ENCODE assay signal across 20 cellular contexts in the genomic region with DNA sequence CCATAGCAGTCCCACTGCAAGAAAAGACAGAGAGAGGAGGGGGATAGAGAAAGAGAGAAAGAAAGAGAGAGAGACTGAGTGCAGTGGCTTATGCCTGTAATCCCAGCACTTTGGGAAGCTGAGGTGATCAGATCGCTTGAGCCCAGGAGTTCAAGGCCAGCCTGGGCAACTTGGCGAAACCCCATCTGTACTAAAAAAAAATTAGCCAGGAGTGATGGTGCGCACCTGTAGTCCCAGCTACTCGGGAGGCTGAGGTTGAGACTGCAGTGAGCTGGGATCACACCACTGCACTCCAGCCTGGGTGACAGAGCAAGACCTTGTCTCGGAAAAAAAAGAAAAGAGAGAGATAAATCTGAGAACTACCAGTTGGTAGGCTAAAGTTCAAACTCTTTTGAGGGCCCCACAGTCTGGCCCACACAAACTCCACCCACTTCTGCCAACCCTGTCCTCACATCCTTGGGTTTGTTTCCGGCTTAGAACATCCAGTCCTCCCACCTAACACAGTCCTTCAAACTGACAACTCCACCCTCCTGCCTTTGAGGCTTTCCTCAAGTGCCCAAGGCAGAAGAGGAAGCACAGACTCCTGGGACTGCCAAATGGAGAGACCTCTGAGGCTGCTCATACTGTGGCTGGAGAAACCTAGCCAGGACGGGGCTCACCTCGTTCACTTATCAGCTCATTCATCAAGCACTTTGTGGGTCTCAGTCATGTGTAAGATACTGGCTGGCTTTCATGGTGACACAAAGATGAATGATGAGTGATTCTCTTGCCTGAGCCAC. TPM values are rescaled to one million over a fixed set of nuclear protein-coding genes. Genes with fewer than 3 reads are reported as not detected.
DNase-seq lines count a peak whose midpoint lies in the region; ATAC-seq and TF ChIP-seq lines count a peak whose summit lies in the region.
"Had no signal": no experiment of that assay in that cellular context is flagged by ENCODE, and none has a peak within 500 bp of the region (broad histone marks: within the 10 kb centered on the region; RNA-seq: fewer than 3 reads in every experiment).

No MANE protein-coding gene starts in this region.

- H3K27me3 Mint-ChIP-seq in CD4-positive, alpha-beta memory T cell: no peaks in the 10 kb centered on the region
- H3K27me3 Mint-ChIP-seq in activated CD8-positive, alpha-beta T cell treated with anti-CD3 and anti-CD28 coated beads, Interleukin-2, amount 10 ng/mL, durations not matched to agents 7 days and 5 days (ENCODE audit: low read depth): no peaks in the 10 kb centered on the region
- no peaks in the 10 kb centered on the region for H3K27me3 Mint-ChIP-seq in effector memory CD8-positive, alpha-beta T cell
- H3K27me3 Mint-ChIP-seq: CD4-positive, alpha-beta T cell had no signal

- H3K4me1 ChIP-seq in CD4-positive, alpha-beta memory T cell (ENCODE audit: insufficient read depth, low read length): peaks cover 7% of the 10 kb centered on the region
- no peaks in the 10 kb centered on the region for H3K4me1 ChIP-seq in mucosa of descending colon (ENCODE audit: low read depth)
- H3K4me1 ChIP-seq: heart right ventricle, uterus had no signal

- no peaks in the 10 kb centered on the region for H3K36me3 ChIP-seq in CD4-positive, alpha-beta memory T cell (ENCODE audit: insufficient read depth, low read length)
- H3K36me3 ChIP-seq in mucosa of descending colon (ENCODE audit: low read depth) (no peaks in the 10 kb centered on the region), H7 (replicated peaks; ENCODE audit: control insufficient read depth, insufficient read depth, low read length) (no peaks in the 10 kb centered on the region)
- H3K36me3 ChIP-seq: uterus had no signal

- no peaks in the 10 kb centered on the region for H3K27me3 ChIP-seq in CD4-positive, alpha-beta memory T cell (ENCODE audit: insufficient read depth, low read length)
- no peaks in the 10 kb centered on the region for H3K27me3 ChIP-seq in H7 (ENCODE audit: control insufficient read depth, insufficient read depth, low read length)
- H3K27me3 ChIP-seq: heart right ventricle, uterus had no signal

- H3K27ac Mint-ChIP-seq in CD4-positive, alpha-beta memory T cell: peak overlapping the region in 4 of 7 donors; percentile 6 to 43 (median 32)
- H3K27ac Mint-ChIP-seq in activated CD8-positive, alpha-beta T cell treated with anti-CD3 and anti-CD28 coated beads, Interleukin-2, amount 10 ng/mL, durations not matched to agents 7 days and 5 days: peak overlapping the region; percentile 65
- peak overlapping the region in 1 of 2 donors; percentile 35 for H3K27ac Mint-ChIP-seq in effector memory CD8-positive, alpha-beta T cell
- H3K27ac Mint-ChIP-seq: CD4-positive, alpha-beta T cell; nephron had no signal

- peak; percentile 42 for ATAC-seq in activated CD8-positive, alpha-beta T cell treated with anti-CD3 and anti-CD28 coated beads, Interleukin-2, amount 10 ng/mL, durations not matched to agents 7 days and 5 days
- ATAC-seq in mucosa of descending colon (peak; percentile 28), HG02870 (IDR thresholded peaks at IDR 0.05; ENCODE audit: unreplicated experiment) (no peak)
- no peak for ATAC-seq in effector memory CD8-positive, alpha-beta T cell (replicated peaks)
- ATAC-seq: heart right ventricle, left lobe of liver, right cardiac atrium had no signal

- intact Hi-C loops in CD4-positive, alpha-beta memory T cell (cut with micrococcal nuclease): no loop called here
- intact Hi-C loops in mucosa of descending colon (cut with DNase I, micrococcal nuclease): no loop called here

- H3K36me3 Mint-ChIP-seq in CD4-positive, alpha-beta memory T cell: peaks cover 8% of the 10 kb centered on the region in 2 donors
- peaks cover 10% of the 10 kb centered on the region for H3K36me3 Mint-ChIP-seq in activated CD8-positive, alpha-beta T cell treated with anti-CD3 and anti-CD28 coated beads, Interleukin-2, amount 10 ng/mL, durations not matched to agents 7 days and 5 days (ENCODE audit: low read depth)
- H3K36me3 Mint-ChIP-seq in effector memory CD8-positive, alpha-beta T cell (ENCODE audit: insufficient read depth): no peaks in the 10 kb centered on the region

- DNase-seq in CD4-positive, alpha-beta memory T cell: no peak
- DNase-seq in GF-D8 (lab: John Stamatoyannopoulos, UW) (peak; percentile 47), mucosa of descending colon (no peak), H7 (no peak)
- no peak for DNase-seq in activated CD8-positive, alpha-beta T cell treated with anti-CD3 and anti-CD28 coated beads, Interleukin-2, amount 10 ng/mL, durations not matched to agents 7 days and 5 days
- no peak for DNase-seq in effector memory CD8-positive, alpha-beta T cell
- DNase-seq: amygdala; CD4-positive, alpha-beta T cell; heart right ventricle; Karpas-422; NCI-H1930; NCI-H82; right cardiac atrium; stimulated activated CD4-positive, alpha-beta T cell treated with anti-CD3 and anti-CD28 coated beads, Interleukin-4, amount 100 ng/mL, for 24 hours; T1000; uterus had no signal

- H3K27ac ChIP-seq in CD4-positive, alpha-beta memory T cell (ENCODE audit: low read depth, low read length): no peak overlapping the region
- H3K27ac ChIP-seq: coronary artery, heart right ventricle, uterus had no signal

- H3K9me3 Mint-ChIP-seq in CD4-positive, alpha-beta memory T cell: no peaks in the 10 kb centered on the region
- no peaks in the 10 kb centered on the region for H3K9me3 Mint-ChIP-seq in activated CD8-positive, alpha-beta T cell treated with anti-CD3 and anti-CD28 coated beads, Interleukin-2, amount 10 ng/mL, durations not matched to agents 7 days and 5 days (ENCODE audit: insufficient read depth)
- H3K9me3 Mint-ChIP-seq in effector memory CD8-positive, alpha-beta T cell: no peaks in the 10 kb centered on the region
- H3K9me3 Mint-ChIP-seq: CD4-positive, alpha-beta T cell; nephron had no signal

- peaks cover 2 to 9% (median 7%) of the 10 kb centered on the region in 4 donors for H3K4me1 Mint-ChIP-seq in CD4-positive, alpha-beta memory T cell
- H3K4me1 Mint-ChIP-seq in activated CD8-positive, alpha-beta T cell treated with anti-CD3 and anti-CD28 coated beads, Interleukin-2, amount 10 ng/mL, durations not matched to agents 7 days and 5 days (ENCODE audit: low read depth): peaks cover 16% of the 10 kb centered on the region
- H3K4me1 Mint-ChIP-seq in effector memory CD8-positive, alpha-beta T cell (ENCODE audit: low read depth in 2 of 2): peaks cover 4 to 9% of the 10 kb centered on the region in 2 donors
- H3K4me1 Mint-ChIP-seq: nephron had no signal

- POLR2A ChIA-PET in CD4-positive, alpha-beta memory T cell (lab: Charles Lee; ENCODE audit: partially characterized antibody): interaction anchor here (0.6 kb wide), 1 partner anchor 632 kb away, joined by 3 read pairs; no protein-coding TSS in a partner anchor
- POLR2A ChIA-PET in activated CD8-positive, alpha-beta T cell treated with anti-CD3 and anti-CD28 coated beads, Interleukin-2, amount 10 ng/mL, durations not matched to agents 7 days and 5 days (lab: Charles Lee): interaction anchor here (0.7 kb wide), 1 partner anchor 122 kb away, joined by 3 read pairs; no protein-coding TSS in a partner anchor

- no peak for TF ChIP-seq CTCF in mucosa of descending colon (IDR thresholded peaks at IDR 0.05)

- CTCF ChIA-PET in CD4-positive, alpha-beta memory T cell (lab: Charles Lee; ENCODE audit: partially characterized antibody): interaction anchor here (1.1 to 1.8 kb wide), 2 partner anchors 25 to 122 kb away, joined by 3 to 4 read pairs; no protein-coding TSS in a partner anchor
- CTCF ChIA-PET in activated CD8-positive, alpha-beta T cell treated with anti-CD3 and anti-CD28 coated beads, Interleukin-2, amount 10 ng/mL, durations not matched to agents 7 days and 5 days (lab: Charles Lee): interaction anchor here (0.8 to 1.0 kb wide), 3 partner anchors 26 to 135 kb away, joined by 3 to 4 read pairs (median 4); no protein-coding TSS in a partner anchor

- H3K9me3 ChIP-seq in CD4-positive, alpha-beta memory T cell (ENCODE audit: control insufficient read depth in 1 of 2, low read length in 2 of 2): no peaks in the 10 kb centered on the region
- H3K9me3 ChIP-seq in mucosa of descending colon: no peaks in the 10 kb centered on the region
- H3K9me3 ChIP-seq: heart right ventricle, uterus had no signal

- H3K4me3 Mint-ChIP-seq in CD4-positive, alpha-beta memory T cell: peak overlapping the region in 1 of 8 donors; percentile 31
- no peak overlapping the region for H3K4me3 Mint-ChIP-seq in activated CD8-positive, alpha-beta T cell treated with anti-CD3 and anti-CD28 coated beads, Interleukin-2, amount 10 ng/mL, durations not matched to agents 7 days and 5 days
- H3K4me3 Mint-ChIP-seq in effector memory CD8-positive, alpha-beta T cell: peak overlapping the region in 1 of 2 donors; percentile 38
- H3K4me3 Mint-ChIP-seq: CD4-positive, alpha-beta T cell; nephron had no signal

- no peak overlapping the region for H3K4me3 ChIP-seq in CD4-positive, alpha-beta memory T cell (ENCODE audit: low read length in 2 of 2)
- H3K4me3 ChIP-seq in mucosa of descending colon (no peak overlapping the region), H7 (ENCODE audit: insufficient read depth, low read depth, low read length) (no peak overlapping the region)
- H3K4me3 ChIP-seq: coronary artery, heart right ventricle, uterus had no signal

RNA-seq across cellular contexts. Expression of a gene that starts 20.1 kb away (rescaled TPM):
- 1 to 10 TPM; 2.3 to 2.9 TPM for total RNA-seq in CD4-positive, alpha-beta memory T cell
- under 1 TPM in 1 of 2 donors, not detected in 1; 0.23 TPM for polyA plus RNA-seq in CD4-positive, alpha-beta memory T cell
- 1 to 10 TPM; 1.0 to 1.1 TPM for total RNA-seq in activated CD8-positive, alpha-beta T cell treated with anti-CD3 and anti-CD28 coated beads, Interleukin-2, amount 10 ng/mL, durations not matched to agents 7 days and 5 days
- under 1 TPM; 0.27 to 0.79 (median 0.67) TPM for total RNA-seq in mucosa of descending colon
- total RNA-seq in H7 (2014; rRNA removed; shearing (Covaris generic)): 0.94 and 2.2 TPM in 2 replicates

RNA-seq across cellular contexts. Expression of a gene that starts 35.6 kb away (rescaled TPM):
- total RNA-seq in CD4-positive, alpha-beta memory T cell: 10 to 100 TPM; 29.7 to 32.2 TPM
- 10 to 100 TPM; 13.4 to 18.4 TPM for polyA plus RNA-seq in CD4-positive, alpha-beta memory T cell
- total RNA-seq in activated CD8-positive, alpha-beta T cell treated with anti-CD3 and anti-CD28 coated beads, Interleukin-2, amount 10 ng/mL, durations not matched to agents 7 days and 5 days: 10 to 100 TPM; 19.3 to 19.4 TPM
- 10 to 100 TPM in 2 of 3 donors, 1 to 10 TPM in 1; 6.7 to 30.4 (median 11.2) TPM for total RNA-seq in mucosa of descending colon
- 41.9 and 50.9 TPM in 2 replicates for total RNA-seq in H7 (2014; rRNA removed; shearing (Covaris generic))

RNA-seq across cellular contexts. Expression of a gene that starts 36.0 kb away (rescaled TPM):
- 10 to 100 TPM; 79.4 to 82.9 TPM for total RNA-seq in CD4-positive, alpha-beta memory T cell
- polyA plus RNA-seq in CD4-positive, alpha-beta memory T cell: 10 to 100 TPM; 12.7 to 29.2 TPM
- total RNA-seq in activated CD8-positive, alpha-beta T cell treated with anti-CD3 and anti-CD28 coated beads, Interleukin-2, amount 10 ng/mL, durations not matched to agents 7 days and 5 days: 10 to 100 TPM; 27.0 to 36.1 TPM
- total RNA-seq in mucosa of descending colon: 10 to 100 TPM; 59.6 to 84.6 (median 75.7) TPM
- 68.5 and 84.0 TPM in 2 replicates for total RNA-seq in H7 (2014; rRNA removed; shearing (Covaris generic))

RNA-seq across cellular contexts. Expression of a gene that starts 48.1 kb away (rescaled TPM):
- total RNA-seq in CD4-positive, alpha-beta memory T cell: 10 to 100 TPM; 25.5 to 28.2 TPM
- 10 to 100 TPM; 71.0 to 73.2 TPM for polyA plus RNA-seq in CD4-positive, alpha-beta memory T cell
- total RNA-seq in activated CD8-positive, alpha-beta T cell treated with anti-CD3 and anti-CD28 coated beads, Interleukin-2, amount 10 ng/mL, durations not matched to agents 7 days and 5 days: 10 to 100 TPM; 82.4 to 86.6 TPM
- total RNA-seq in mucosa of descending colon: 10 to 100 TPM; 34.8 to 62.9 (median 39.7) TPM
- total RNA-seq in H7 (2014; rRNA removed; shearing (Covaris generic)): 48.4 and 50.6 TPM in 2 replicates

Comparison
In these comparisons a context has a peak if more than half of its experiments do, and no peak if none do; other contexts are left out.
1. ATAC-seq: peak in activated CD8-positive, alpha-beta T cell treated with anti-CD3 and anti-CD28 coated beads, Interleukin-2, amount 10 ng/mL, durations not matched to agents 7 days and 5 days (single experiment) and mucosa of descending colon (single experiment); none in HG02870 (single experiment) and effector memory CD8-positive, alpha-beta T cell (single experiment).